Comparison of ENCODE assay signal across 30 cellular contexts in genomic region chr6:160454303-160454702, GRCh38.
"Had no signal": no experiment of that assay in that cellular context is flagged by ENCODE, and none has a peak within 500 bp of the region (broad histone marks: within the 10 kb centered on the region; RNA-seq: fewer than 3 reads in every experiment).

No MANE protein-coding gene starts in this region.

- DNase-seq: natural killer cell; occipital lobe; ovary; posterior cingulate gyrus; psoas muscle; right cardiac atrium; spleen; stimulated activated CD4-positive, alpha-beta T cell treated with anti-CD3 and anti-CD28 coated beads, Interleukin-12 subunit alpha, Interleukin-12 subunit beta, amount 100 ng/mL, for 4 hours; stimulated activated CD4-positive, alpha-beta T cell treated with anti-CD3 and anti-CD28 coated beads, Interleukin-1b, Interleukin-23, amount 100 ng/mL, for 48 hours; stimulated activated CD4-positive, alpha-beta T cell treated with anti-CD3 and anti-CD28 coated beads, Interleukin-4, amount 100 ng/mL, for 1 hour; stimulated activated CD4-positive, alpha-beta T cell treated with anti-CD3 and anti-CD28 coated beads, Interleukin-4, amount 100 ng/mL, for 4 hours; stimulated activated CD8-positive, alpha-beta memory T cell treated with anti-CD3 and anti-CD28 coated beads, Interleukin-4, amount 100 ng/mL, for 48 hours; stimulated activated naive CD4-positive, alpha-beta T cell; stimulated activated naive CD8-positive, alpha-beta T cell treated with anti-CD3 and anti-CD28 coated beads, Interleukin-15, amount 100 ng/mL, for 72 hours; stimulated activated naive CD8-positive, alpha-beta T cell treated with anti-CD3 and anti-CD28 coated beads, Interleukin-15, Interleukin-2, amounts not matched to agents 100 U/mL and 50 U/mL, for 24 hours; substantia nigra; testis; tibial artery; transverse colon; upper lobe of right lung; uterus had no signal

- H3K4me1 Mint-ChIP-seq: natural killer cell, neural progenitor cell had no signal

- H3K27me3 Mint-ChIP-seq: progenitor cell of endocrine pancreas; stimulated activated memory B cell treated with anti-CD40 and anti-IgM and Interleukin-4, amounts not matched to agents 10 μg/mL and 1 μg/mL and 100 μg/mL, for 72 hours had no signal

- ATAC-seq: natural killer cell; right cardiac atrium; stimulated activated memory B cell treated with anti-CD40 and anti-IgM and Interleukin-4, amounts not matched to agents 10 μg/mL and 1 μg/mL and 100 μg/mL, for 72 hours; stimulated activated naive CD8-positive, alpha-beta T cell treated with anti-CD3 and anti-CD28 coated beads, Interleukin-15, amount 100 ng/mL, for 72 hours; stimulated activated naive CD8-positive, alpha-beta T cell treated with anti-CD3 and anti-CD28 coated beads, Interleukin-15, Interleukin-2, amounts not matched to agents 100 U/mL and 50 U/mL, for 24 hours; upper lobe of right lung had no signal

- H3K4me3 Mint-ChIP-seq: natural killer cell; neural progenitor cell; stimulated activated memory B cell treated with anti-CD40 and anti-IgM and Interleukin-4, amounts not matched to agents 10 μg/mL and 1 μg/mL and 100 μg/mL, for 72 hours; stimulated activated naive CD8-positive, alpha-beta T cell treated with anti-CD3 and anti-CD28 coated beads, Interleukin-15, amount 100 ng/mL, for 72 hours; type B pancreatic cell had no signal

- H3K27me3 ChIP-seq: neural progenitor cell, ovary, suprapubic skin, testis, tibial artery, transverse colon, uterus had no signal

- H3K4me3 ChIP-seq: neural progenitor cell, ovary, psoas muscle, skin epidermis, smooth muscle cell, spleen, suprapubic skin, testis, tibial artery, transverse colon, upper lobe of right lung, uterus had no signal

- H3K36me3 Mint-ChIP-seq: neural progenitor cell; stimulated activated memory B cell treated with anti-CD40 and anti-IgM and Interleukin-4, amounts not matched to agents 10 μg/mL and 1 μg/mL and 100 μg/mL, for 72 hours; type B pancreatic cell had no signal

- H3K9me3 ChIP-seq: ovary, psoas muscle, suprapubic skin, testis, tibial artery, transverse colon, upper lobe of right lung, uterus had no signal

- H3K36me3 ChIP-seq: neural progenitor cell, ovary, spleen, suprapubic skin, transverse colon, upper lobe of right lung, uterus had no signal

- H3K27ac ChIP-seq: neural progenitor cell, parathyroid adenoma, psoas muscle, spleen, suprapubic skin, upper lobe of right lung had no signal

- H3K27ac Mint-ChIP-seq: natural killer cell; nephron; neural progenitor cell; progenitor cell of endocrine pancreas; stimulated activated memory B cell treated with anti-CD40 and anti-IgM and Interleukin-4, amounts not matched to agents 10 μg/mL and 1 μg/mL and 100 μg/mL, for 72 hours; stimulated activated naive CD8-positive, alpha-beta T cell treated with anti-CD3 and anti-CD28 coated beads, Interleukin-15, amount 100 ng/mL, for 72 hours; type B pancreatic cell had no signal

- H3K9me3 Mint-ChIP-seq: natural killer cell; stimulated activated naive CD8-positive, alpha-beta T cell treated with anti-CD3 and anti-CD28 coated beads, Interleukin-15, amount 100 ng/mL, for 72 hours; type B pancreatic cell had no signal

- H3K4me1 ChIP-seq: neural progenitor cell, parathyroid adenoma, psoas muscle, testis, uterus had no signal
